Comparison of ENCODE assay signal across 10 cellular contexts in genomic region chr7:157490465-157490912, GRCh38.
DNase-seq lines count a peak whose midpoint lies in the region; ATAC-seq, FAIRE-seq and TF ChIP-seq lines count a peak whose summit lies in the region.
"Had no signal": no experiment of that assay in that cellular context is flagged by ENCODE, and none has a peak within 500 bp of the region (broad histone marks: within the 10 kb centered on the region; RNA-seq: fewer than 3 reads in every experiment).

No MANE protein-coding gene starts in this region.

- H3K9me3 ChIP-seq in RWPE2 (ENCODE audit: severe bottlenecking) (no peaks in the 10 kb centered on the region), GM12878 (replicated peaks; ENCODE audit: control insufficient read depth, insufficient read depth, low read length) (no peaks in the 10 kb centered on the region; the same call in 2 of the 3 replicates), esophagus squamous epithelium (peaks cover 0 to 4% (median 0%) of the 10 kb centered on the region in 3 donors)

- CTCF ChIA-PET in GM12878 (lab: Yijun Ruan, JAX): no interaction called here

- H3K4me3 Mint-ChIP-seq in CD14-positive monocyte (no peak overlapping the region), progenitor cell of endocrine pancreas (ENCODE audit: low read depth) (no peak overlapping the region)
- H3K4me3 Mint-ChIP-seq: brain had no signal

- no peak for FAIRE-seq in GM12878 (lab: Jason Lieb, UNC)

- no peaks in the 10 kb centered on the region for H3K27me3 ChIP-seq in RWPE2 (ENCODE audit: insufficient read depth, poor library complexity, severe bottlenecking)
- no peaks in the 10 kb centered on the region for H3K27me3 ChIP-seq in GM12878 (replicated peaks in 1 of 2; ENCODE audit: control insufficient read depth in 2 of 2, insufficient read depth in 2 of 2, low read length in 1 of 2)
- peaks cover 0 to 21% (median 0%) of the 10 kb centered on the region in 4 donors for H3K27me3 ChIP-seq in esophagus squamous epithelium

- H3K4me1 Mint-ChIP-seq in CD14-positive monocyte (peaks cover 11% of the 10 kb centered on the region), progenitor cell of endocrine pancreas (ENCODE audit: low read depth) (no peaks in the 10 kb centered on the region)

- TF ChIP-seq CTCF in CD14-positive monocyte (IDR thresholded peaks at IDR 0.05) (no peak), RWPE2 (IDR thresholded peaks at IDR 0.05; ENCODE audit: poor library complexity, severe bottlenecking) (no peak), GM12878 (IDR thresholded peaks at IDR 0.05 in 2 of 3, conservative IDR thresholded peaks at IDR 0.05 in 1 of 3; ENCODE audit: control insufficient read depth in 2 of 3, extremely low read depth in 1 of 3, insufficient read depth in 1 of 3, low read depth in 3 of 3, low read length in 3 of 3) (no peak), esophagus squamous epithelium (IDR thresholded peaks at IDR 0.05) (no peak), progenitor cell of endocrine pancreas (IDR thresholded peaks at IDR 0.05; ENCODE audit: unreplicated experiment) (no peak)

- H4K20me1 ChIP-seq in GM12878 (ENCODE audit: control insufficient read depth, insufficient read depth): no peaks in the 10 kb centered on the region

- H3K9me3 Mint-ChIP-seq in CD14-positive monocyte (peaks cover 5 to 27% (median 22%) of the 10 kb centered on the region in 7 donors), progenitor cell of endocrine pancreas (ENCODE audit: low read depth) (peaks cover 8% of the 10 kb centered on the region)

- DNase-seq in CD14-positive monocyte (ENCODE audit: low spot score) (peak; percentile 82), H4 (ENCODE audit: low spot score) (peak; percentile 94), RWPE2 (ENCODE audit: low spot score) (no peak), GM12878 (ENCODE audit: low read depth, low spot score) (peak; percentile 25), smooth muscle cell of the brain vasculature (ENCODE audit: low read depth, low spot score) (peak; percentile 13), esophagus squamous epithelium (lab: John Stamatoyannopoulos, UW) (no peak), progenitor cell of endocrine pancreas (ENCODE audit: low spot score, unreplicated experiment) (no peak), DMS 273 (lab: John Stamatoyannopoulos, UW; ENCODE audit: unreplicated experiment) (no peak)

- H3K27me3 Mint-ChIP-seq in CD14-positive monocyte (ENCODE audit: low read depth in 3 of 3) (peaks cover 13 to 19% (median 19%) of the 10 kb centered on the region in 3 donors), progenitor cell of endocrine pancreas (peaks cover 27% of the 10 kb centered on the region)
- H3K27me3 Mint-ChIP-seq: brain had no signal

- in situ Hi-C loops in GM12878 (cut with MboI): no loop called here

- TF ChIP-seq POLR2A in GM12878 (IDR thresholded peaks at IDR 0.05; ENCODE audit: low read depth, low read length) (no peak), esophagus squamous epithelium (IDR thresholded peaks at IDR 0.05) (no peak)

- TF ChIP-seq EP300 in GM12878 (IDR thresholded peaks at IDR 0.05; ENCODE audit: borderline replicate concordance in 1 of 2, control insufficient read depth in 1 of 2, low read depth in 2 of 2, low read length in 2 of 2): no peak

- no peak overlapping the region for H3K27ac ChIP-seq in RWPE2 (ENCODE audit: poor library complexity, severe bottlenecking)
- no peak overlapping the region for H3K27ac ChIP-seq in GM12878 (ENCODE audit: control insufficient read depth, insufficient read depth)
- no peak overlapping the region for H3K27ac ChIP-seq in esophagus squamous epithelium

- no peak overlapping the region for H3K9ac ChIP-seq in GM12878 (ENCODE audit: control insufficient read depth, insufficient read depth, low read length)

- POLR2A ChIA-PET in GM12878 (lab: Charles Lee): no interaction called here

- H3K36me3 Mint-ChIP-seq in CD14-positive monocyte (no peaks in the 10 kb centered on the region), progenitor cell of endocrine pancreas (ENCODE audit: insufficient read depth) (peaks cover 1% of the 10 kb centered on the region)
- H3K36me3 Mint-ChIP-seq: brain had no signal

- H3K4me3 ChIP-seq in RWPE2 (ENCODE audit: severe bottlenecking) (no peak overlapping the region), GM12878 (no peak overlapping the region), esophagus squamous epithelium (no peak overlapping the region)
- H3K4me3 ChIP-seq: skin epidermis had no signal

- RAD21 ChIA-PET in GM12878 (lab: Charles Lee; ENCODE audit: unreplicated experiment): no interaction called here

- H3K36me3 ChIP-seq in RWPE2 (ENCODE audit: low read depth) (no peaks in the 10 kb centered on the region), GM12878 (ENCODE audit: control insufficient read depth in 2 of 2, insufficient read depth in 2 of 2, low read length in 1 of 2) (no peaks in the 10 kb centered on the region), esophagus squamous epithelium (no peaks in the 10 kb centered on the region)

- SMC1A ChIA-PET in GM12878 (lab: Charles Lee; ENCODE audit: uncharacterized antibody, unreplicated experiment): no interaction called here

- WGBS in GM12878 (ENCODE audit: insufficient coverage, insufficient replicate concordance, low lambda C conversion rate, missing lambda C conversion rate): 44% methylated on average over 8 of the region's 8 CpGs
- WGBS in esophagus squamous epithelium, 2 donors: 35 to 37% methylated on average over 8 of the region's 8 CpGs

- intact Hi-C loops in CD14-positive monocyte (cut with micrococcal nuclease): loop anchor here in 1 of 2 donors (10.0 kb wide), 1 partner anchor 364 kb away; no protein-coding TSS in a partner anchor
- intact Hi-C loops in GM12878 (cut with micrococcal nuclease; ENCODE audit: unreplicated experiment): no loop called here
- intact Hi-C loops in esophagus squamous epithelium (cut with DNase I): no loop called here

- H2AFZ ChIP-seq in GM12878 (ENCODE audit: control insufficient read depth, low read depth, low read length): no peak overlapping the region

- TF ChIP-seq RAD21 in GM12878 (IDR thresholded peaks at IDR 0.05; ENCODE audit: insufficient read depth, low read depth, low read length): no peak

- H3K79me2 ChIP-seq in GM12878 (ENCODE audit: control insufficient read depth, insufficient read depth, low read length): no peaks in the 10 kb centered on the region

- ATAC-seq in RWPE2 (ENCODE audit: low read depth): peak; percentile 85
- no peak; the same call in 2 of the 3 replicates for ATAC-seq in GM12878

- H3K4me2 ChIP-seq in GM12878 (ENCODE audit: control insufficient read depth, insufficient read depth): no peak overlapping the region

- BruUV-seq in GM12878 (replicated peaks; lab: Mats Ljungman, UMichigan): no TSS peak

- H3K27ac Mint-ChIP-seq in CD14-positive monocyte (peak overlapping the region; percentile 74 to 92 (median 87)), progenitor cell of endocrine pancreas (no peak overlapping the region)
- H3K27ac Mint-ChIP-seq: brain had no signal

- H3K4me1 ChIP-seq in RWPE2 (ENCODE audit: insufficient read depth, poor library complexity, severe bottlenecking) (peaks cover 8% of the 10 kb centered on the region), GM12878 (ENCODE audit: control insufficient read depth, insufficient read depth, low read length) (peaks cover 12% of the 10 kb centered on the region), esophagus squamous epithelium (peaks cover 0 to 5% (median 0%) of the 10 kb centered on the region in 3 donors)

TF ChIP-seq in GM12878, 131 proteins besides CTCF, POLR2A, EP300 and RAD21:
- TF ChIP-seq RUNX3 (IDR thresholded peaks at IDR 0.05; ENCODE audit: low read length): peak; percentile 42
- no peak for TF ChIP-seq SUPT20H (IDR thresholded peaks at IDR 0.05; ENCODE audit: borderline replicate concordance, control insufficient read depth, low read depth, low read length)
- no peak for TF ChIP-seq HDAC2 (IDR thresholded peaks at IDR 0.05)
- no peak for TF ChIP-seq BCLAF1 (IDR thresholded peaks at IDR 0.05)
- TF ChIP-seq ETV6 (conservative IDR thresholded peaks at IDR 0.05 in 1 of 2, IDR thresholded peaks at IDR 0.05 in 1 of 2; ENCODE audit: borderline replicate concordance in 1 of 2, low read depth in 1 of 2): peak in 1 of 2 experiments; percentile 78; a peak in 2 of 4 replicates
- peak; percentile 22; the same call in 1 of the 2 replicates for TF ChIP-seq SPI1 (IDR thresholded peaks at IDR 0.05; ENCODE audit: borderline replicate concordance, insufficient read depth, low read depth, low read length)
- TF ChIP-seq HSF1 (IDR thresholded peaks at IDR 0.05; ENCODE audit: low read depth, low read length): no peak
- no peak for TF ChIP-seq TCF3 (IDR thresholded peaks at IDR 0.05; ENCODE audit: borderline replicate concordance, insufficient read depth, low read depth, low read length)

Comparison
In these comparisons a context has a peak if more than half of its experiments do, and no peak if none do; other contexts are left out.
1. DNase-seq: peak in CD14-positive monocyte (single experiment), H4 (single experiment), GM12878 (single experiment) and smooth muscle cell of the brain vasculature (single experiment); none in RWPE2 (single experiment), esophagus squamous epithelium (single experiment), progenitor cell of endocrine pancreas (single experiment) and DMS 273 (single experiment).